Comparison of ENCODE assay signal across 9 cellular contexts in the genomic region with DNA sequence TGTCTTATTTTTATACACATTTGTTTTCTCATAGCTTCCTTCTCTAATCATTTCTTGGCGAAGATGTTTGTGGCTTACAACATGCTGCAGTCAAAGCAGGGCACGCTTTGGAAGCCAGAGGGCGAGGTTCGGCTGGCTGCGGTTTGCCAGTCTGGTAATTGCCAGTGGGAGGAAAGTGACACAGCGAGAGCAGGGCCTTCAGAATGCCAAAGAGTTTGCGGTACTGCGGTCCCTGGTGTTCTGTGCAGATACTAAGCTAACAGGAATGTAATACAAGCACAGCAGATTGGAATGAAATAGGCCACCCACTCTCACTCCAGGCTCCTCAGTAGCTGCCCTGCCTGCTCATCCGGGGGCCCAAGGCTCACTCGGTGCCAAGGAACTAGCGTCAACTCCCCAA. TPM values are rescaled to one million over a fixed set of nuclear protein-coding genes. Genes with fewer than 3 reads are reported as not detected.
DNase-seq lines count a peak whose midpoint lies in the region; ATAC-seq lines count a peak whose summit lies in the region.
"Had no signal": no experiment of that assay in that cellular context is flagged by ENCODE, and none has a peak within 500 bp of the region (broad histone marks: within the 10 kb centered on the region; RNA-seq: fewer than 3 reads in every experiment).

No MANE protein-coding gene starts in this region.

- intact Hi-C loops in posterior cingulate gyrus (cut with DNase I), result no loop called here

- peak overlapping the region; percentile 96 for H3K27ac ChIP-seq in SJSA1

- no peaks in the 10 kb centered on the region for H3K9me3 ChIP-seq in SJSA1 (replicated peaks)

- H3K36me3 ChIP-seq in SJSA1, result no peaks in the 10 kb centered on the region

- DNase-seq in GM03348 (ENCODE audit: low spot score), result peak; percentile 95
- peak; percentile 97 to 98 for DNase-seq in SJSA1 (ENCODE audit: low read depth in 1 of 2, low spot score in 2 of 2)
- DNase-seq in fibroblast of the conjunctiva (ENCODE audit: low read depth), result peak; percentile 83
- DNase-seq in posterior cingulate gyrus, result peak in 9 of 10 donors; percentile 22 to 88 (median 40)
- DNase-seq in activated CD4-positive, alpha-beta T cell treated with anti-CD3 and anti-CD28 coated beads for 4 hours, result no peak
- DNase-seq in foreskin melanocyte, result no peak
- DNase-seq in NCI-H187 treated with DMSO at 0.1 percent for 48 hours (lab: John Stamatoyannopoulos, UW), result no peak
- DNase-seq: NCI-H1048 had no signal

- peaks cover 31% of the 10 kb centered on the region for H3K4me1 ChIP-seq in SJSA1 (replicated peaks)

- no peak overlapping the region for H3K4me3 ChIP-seq in SJSA1

- H3K27me3 ChIP-seq in SJSA1 (replicated peaks), result no peaks in the 10 kb centered on the region

- ATAC-seq in HG03354 (IDR thresholded peaks at IDR 0.05; ENCODE audit: poor library complexity, severe bottlenecking, unreplicated experiment), result no peak

RNA-seq across cellular contexts. Expression of a gene that starts 58.7 kb away (rescaled TPM):
- 4.2 and 5.3 TPM in 2 replicates for total RNA-seq in SJSA1 (2014; rRNA removed; shearing (Covaris generic))

Comparison
In these comparisons a context has a peak if more than half of its experiments do, and no peak if none do; other contexts are left out.
1. DNase-seq: peak in GM03348 (single experiment), SJSA1 (2 of 2), fibroblast of the conjunctiva (single experiment) and posterior cingulate gyrus (9 of 10); none in activated CD4-positive, alpha-beta T cell treated with anti-CD3 and anti-CD28 coated beads for 4 hours (0 of 2), foreskin melanocyte (single experiment) and NCI-H187 treated with DMSO at 0.1 percent for 48 hours (single experiment).